Comparison of ENCODE assay signal across 1 cellular context in the genomic region with DNA sequence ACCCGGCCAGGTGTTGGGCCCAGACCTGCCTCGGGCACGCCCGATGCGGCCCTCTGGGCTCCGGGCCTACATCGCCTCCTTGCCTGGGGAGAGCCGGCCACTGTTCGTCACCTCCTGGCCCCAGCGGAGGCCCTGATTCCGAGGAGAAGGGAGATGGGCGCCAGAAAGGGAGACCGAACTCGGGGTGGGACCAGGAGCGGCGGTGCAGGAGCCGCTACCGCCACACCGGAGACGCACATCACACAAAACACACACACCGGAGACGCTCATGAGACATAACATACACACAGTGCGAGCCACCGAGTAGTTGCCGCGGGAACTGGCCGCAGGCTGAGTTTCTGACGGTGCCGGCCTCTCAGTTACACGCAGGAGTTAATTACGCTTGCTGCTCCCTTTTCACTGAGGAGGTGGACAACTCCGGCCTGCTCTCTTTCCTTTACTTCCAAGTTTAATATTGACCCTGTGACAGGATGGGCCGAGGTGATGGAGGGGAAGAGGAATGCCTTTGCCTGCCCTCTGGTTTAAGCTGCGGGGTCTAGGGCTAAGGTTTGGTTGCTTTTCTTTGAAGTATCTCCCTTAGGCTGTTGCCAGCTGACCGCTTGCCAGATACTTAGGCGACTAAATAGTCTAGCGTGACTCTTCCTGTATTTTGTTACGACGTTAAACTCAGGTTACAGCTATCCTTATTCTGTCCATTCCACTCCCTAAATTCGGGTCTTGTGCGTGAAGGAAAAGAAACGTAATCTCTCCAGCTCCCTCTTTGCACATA.
TF ChIP-seq lines count a peak whose summit lies in the region.

No MANE protein-coding gene starts in this region.

TF ChIP-seq in HepG2, 621 proteins besides CTCF, POLR2A, EP300 and RAD21 (continued from another document and continues in another):
- TF ChIP-seq ZNF232 (CRISPR knock-in tag; IDR thresholded peaks at IDR 0.05; ENCODE audit: borderline replicate concordance) (peak; percentile 58; the same call in 1 of the 2 replicates), ETV6 (CRISPR knock-in tag; conservative IDR thresholded peaks at IDR 0.05) (no peak), ATF7-NPFF (CRISPR knock-in tag; IDR thresholded peaks at IDR 0.05; ENCODE audit: low read depth) (no peak), ZKSCAN1 (IDR thresholded peaks at IDR 0.05; ENCODE audit: low read length) (no peak), RFX3 (CRISPR knock-in tag; IDR thresholded peaks at IDR 0.05) (no peak), ZNF790 (CRISPR knock-in tag; IDR thresholded peaks at IDR 0.05; ENCODE audit: borderline replicate concordance) (peak; percentile 78; the same call in 1 of the 2 replicates), CHCHD3 (CRISPR knock-in tag; IDR thresholded peaks at IDR 0.05) (0 out of 2 replicates have a peak, but pooled peaks have one; percentile 53), IRX3 (CRISPR knock-in tag; IDR thresholded peaks at IDR 0.05; ENCODE audit: borderline replicate concordance, low read depth) (peak; percentile 74), MTA3 (CRISPR knock-in tag; IDR thresholded peaks at IDR 0.05) (no peak), SMYD3 (CRISPR knock-in tag; IDR thresholded peaks at IDR 0.05) (no peak), CEBPG (CRISPR knock-in tag; IDR thresholded peaks at IDR 0.05) (no peak), ZNF709 (CRISPR knock-in tag; IDR thresholded peaks at IDR 0.05) (no peak), NBN (conservative IDR thresholded peaks at IDR 0.05) (no peak), ETV5 (CRISPR knock-in tag; IDR thresholded peaks at IDR 0.05; ENCODE audit: borderline replicate concordance) (no peak), NKX3-1 (CRISPR knock-in tag; IDR thresholded peaks at IDR 0.05) (0 out of 2 replicates have a peak, but pooled peaks have one; percentile 62), SMAD9 (CRISPR knock-in tag; IDR thresholded peaks at IDR 0.05) (no peak), ZNF672 (CRISPR knock-in tag; IDR thresholded peaks at IDR 0.05) (no peak)
- TF ChIP-seq, protein P1, sequence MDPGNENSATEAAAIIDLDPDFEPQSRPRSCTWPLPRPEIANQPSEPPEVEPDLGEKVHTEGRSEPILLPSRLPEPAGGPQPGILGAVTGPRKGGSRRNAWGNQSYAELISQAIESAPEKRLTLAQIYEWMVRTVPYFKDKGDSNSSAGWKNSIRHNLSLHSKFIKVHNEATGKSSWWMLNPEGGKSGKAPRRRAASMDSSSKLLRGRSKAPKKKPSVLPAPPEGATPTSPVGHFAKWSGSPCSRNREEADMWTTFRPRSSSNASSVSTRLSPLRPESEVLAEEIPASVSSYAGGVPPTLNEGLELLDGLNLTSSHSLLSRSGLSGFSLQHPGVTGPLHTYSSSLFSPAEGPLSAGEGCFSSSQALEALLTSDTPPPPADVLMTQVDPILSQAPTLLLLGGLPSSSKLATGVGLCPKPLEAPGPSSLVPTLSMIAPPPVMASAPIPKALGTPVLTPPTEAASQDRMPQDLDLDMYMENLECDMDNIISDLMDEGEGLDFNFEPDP (CRISPR knock-in tag; conservative IDR thresholded peaks at IDR 0.05): 0 out of 2 replicates have a peak, but pooled peaks have one; percentile 87
- TF ChIP-seq, protein P2, sequence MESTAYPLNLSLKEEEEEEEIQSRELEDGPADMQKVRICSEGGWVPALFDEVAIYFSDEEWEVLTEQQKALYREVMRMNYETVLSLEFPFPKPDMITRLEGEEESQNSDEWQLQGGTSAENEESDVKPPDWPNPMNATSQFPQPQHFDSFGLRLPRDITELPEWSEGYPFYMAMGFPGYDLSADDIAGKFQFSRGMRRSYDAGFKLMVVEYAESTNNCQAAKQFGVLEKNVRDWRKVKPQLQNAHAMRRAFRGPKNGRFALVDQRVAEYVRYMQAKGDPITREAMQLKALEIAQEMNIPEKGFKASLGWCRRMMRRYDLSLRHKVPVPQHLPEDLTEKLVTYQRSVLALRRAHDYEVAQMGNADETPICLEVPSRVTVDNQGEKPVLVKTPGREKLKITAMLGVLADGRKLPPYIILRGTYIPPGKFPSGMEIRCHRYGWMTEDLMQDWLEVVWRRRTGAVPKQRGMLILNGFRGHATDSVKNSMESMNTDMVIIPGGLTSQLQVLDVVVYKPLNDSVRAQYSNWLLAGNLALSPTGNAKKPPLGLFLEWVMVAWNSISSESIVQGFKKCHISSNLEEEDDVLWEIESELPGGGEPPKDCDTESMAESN (CRISPR knock-in tag; conservative IDR thresholded peaks at IDR 0.05): peak; percentile 56; the same call in 1 of the 2 replicates
- TF ChIP-seq, protein P3, sequence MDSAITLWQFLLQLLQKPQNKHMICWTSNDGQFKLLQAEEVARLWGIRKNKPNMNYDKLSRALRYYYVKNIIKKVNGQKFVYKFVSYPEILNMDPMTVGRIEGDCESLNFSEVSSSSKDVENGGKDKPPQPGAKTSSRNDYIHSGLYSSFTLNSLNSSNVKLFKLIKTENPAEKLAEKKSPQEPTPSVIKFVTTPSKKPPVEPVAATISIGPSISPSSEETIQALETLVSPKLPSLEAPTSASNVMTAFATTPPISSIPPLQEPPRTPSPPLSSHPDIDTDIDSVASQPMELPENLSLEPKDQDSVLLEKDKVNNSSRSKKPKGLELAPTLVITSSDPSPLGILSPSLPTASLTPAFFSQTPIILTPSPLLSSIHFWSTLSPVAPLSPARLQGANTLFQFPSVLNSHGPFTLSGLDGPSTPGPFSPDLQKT (CRISPR knock-in tag; IDR thresholded peaks at IDR 0.05; ENCODE audit: borderline replicate concordance): no peak
- TF ChIP-seq, protein P4, sequence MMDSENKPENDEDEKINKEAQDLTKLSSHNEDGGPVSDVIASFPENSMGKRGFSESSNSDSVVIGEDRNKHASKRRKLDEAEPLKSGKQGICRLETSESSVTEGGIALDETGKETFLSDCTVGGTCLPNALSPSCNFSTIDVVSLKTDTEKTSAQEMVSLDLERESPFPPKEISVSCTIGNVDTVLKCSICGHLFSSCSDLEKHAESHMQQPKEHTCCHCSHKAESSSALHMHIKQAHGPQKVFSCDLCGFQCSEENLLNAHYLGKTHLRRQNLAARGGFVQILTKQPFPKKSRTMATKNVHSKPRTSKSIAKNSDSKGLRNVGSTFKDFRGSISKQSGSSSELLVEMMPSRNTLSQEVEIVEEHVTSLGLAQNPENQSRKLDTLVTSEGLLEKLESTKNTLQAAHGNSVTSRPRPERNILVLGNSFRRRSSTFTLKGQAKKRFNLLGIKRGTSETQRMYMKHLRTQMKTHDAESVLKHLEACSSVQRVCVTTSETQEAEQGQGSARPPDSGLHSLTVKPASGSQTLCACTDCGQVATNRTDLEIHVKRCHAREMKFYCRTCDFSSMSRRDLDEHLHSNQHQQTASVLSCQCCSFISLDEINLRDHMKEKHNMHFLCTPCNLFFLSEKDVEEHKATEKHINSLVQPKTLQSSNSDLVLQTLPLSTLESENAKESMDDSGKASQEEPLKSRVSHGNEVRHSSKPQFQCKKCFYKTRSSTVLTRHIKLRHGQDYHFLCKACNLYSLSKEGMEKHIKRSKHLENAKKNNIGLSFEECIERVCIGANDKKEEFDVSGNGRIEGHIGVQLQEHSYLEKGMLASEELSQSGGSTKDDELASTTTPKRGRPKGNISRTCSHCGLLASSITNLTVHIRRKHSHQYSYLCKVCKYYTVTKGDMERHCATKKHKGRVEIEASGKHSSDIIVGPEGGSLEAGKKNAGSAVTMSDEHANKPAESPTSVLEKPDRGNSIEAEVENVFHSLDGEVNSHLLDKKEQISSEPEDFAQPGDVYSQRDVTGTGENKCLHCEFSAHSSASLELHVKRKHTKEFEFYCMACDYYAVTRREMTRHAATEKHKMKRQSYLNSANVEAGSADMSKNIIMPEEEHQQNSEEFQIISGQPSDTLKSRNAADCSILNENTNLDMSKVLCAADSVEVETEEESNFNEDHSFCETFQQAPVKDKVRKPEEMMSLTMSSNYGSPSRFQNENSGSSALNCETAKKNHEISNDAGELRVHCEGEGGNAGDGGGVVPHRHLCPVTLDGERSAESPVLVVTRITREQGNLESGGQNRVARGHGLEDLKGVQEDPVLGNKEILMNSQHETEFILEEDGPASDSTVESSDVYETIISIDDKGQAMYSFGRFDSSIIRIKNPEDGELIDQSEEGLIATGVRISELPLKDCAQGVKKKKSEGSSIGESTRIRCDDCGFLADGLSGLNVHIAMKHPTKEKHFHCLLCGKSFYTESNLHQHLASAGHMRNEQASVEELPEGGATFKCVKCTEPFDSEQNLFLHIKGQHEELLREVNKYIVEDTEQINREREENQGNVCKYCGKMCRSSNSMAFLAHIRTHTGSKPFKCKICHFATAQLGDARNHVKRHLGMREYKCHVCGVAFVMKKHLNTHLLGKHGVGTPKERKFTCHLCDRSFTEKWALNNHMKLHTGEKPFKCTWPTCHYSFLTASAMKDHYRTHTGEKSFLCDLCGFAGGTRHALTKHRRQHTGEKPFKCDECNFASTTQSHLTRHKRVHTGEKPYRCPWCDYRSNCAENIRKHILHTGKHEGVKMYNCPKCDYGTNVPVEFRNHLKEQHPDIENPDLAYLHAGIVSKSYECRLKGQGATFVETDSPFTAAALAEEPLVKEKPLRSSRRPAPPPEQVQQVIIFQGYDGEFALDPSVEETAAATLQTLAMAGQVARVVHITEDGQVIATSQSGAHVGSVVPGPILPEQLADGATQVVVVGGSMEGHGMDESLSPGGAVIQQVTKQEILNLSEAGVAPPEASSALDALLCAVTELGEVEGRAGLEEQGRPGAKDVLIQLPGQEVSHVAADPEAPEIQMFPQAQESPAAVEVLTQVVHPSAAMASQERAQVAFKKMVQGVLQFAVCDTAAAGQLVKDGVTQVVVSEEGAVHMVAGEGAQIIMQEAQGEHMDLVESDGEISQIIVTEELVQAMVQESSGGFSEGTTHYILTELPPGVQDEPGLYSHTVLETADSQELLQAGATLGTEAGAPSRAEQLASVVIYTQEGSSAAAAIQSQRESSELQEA (CRISPR knock-in tag; IDR thresholded peaks at IDR 0.05; ENCODE audit: not compliant biosample characterization): peak; percentile 51
- TF ChIP-seq, protein P5, sequence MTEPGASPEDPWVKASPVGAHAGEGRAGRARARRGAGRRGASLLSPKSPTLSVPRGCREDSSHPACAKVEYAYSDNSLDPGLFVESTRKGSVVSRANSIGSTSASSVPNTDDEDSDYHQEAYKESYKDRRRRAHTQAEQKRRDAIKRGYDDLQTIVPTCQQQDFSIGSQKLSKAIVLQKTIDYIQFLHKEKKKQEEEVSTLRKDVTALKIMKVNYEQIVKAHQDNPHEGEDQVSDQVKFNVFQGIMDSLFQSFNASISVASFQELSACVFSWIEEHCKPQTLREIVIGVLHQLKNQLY (CRISPR knock-in tag; IDR thresholded peaks at IDR 0.05): no peak
- TF ChIP-seq, protein P6, sequence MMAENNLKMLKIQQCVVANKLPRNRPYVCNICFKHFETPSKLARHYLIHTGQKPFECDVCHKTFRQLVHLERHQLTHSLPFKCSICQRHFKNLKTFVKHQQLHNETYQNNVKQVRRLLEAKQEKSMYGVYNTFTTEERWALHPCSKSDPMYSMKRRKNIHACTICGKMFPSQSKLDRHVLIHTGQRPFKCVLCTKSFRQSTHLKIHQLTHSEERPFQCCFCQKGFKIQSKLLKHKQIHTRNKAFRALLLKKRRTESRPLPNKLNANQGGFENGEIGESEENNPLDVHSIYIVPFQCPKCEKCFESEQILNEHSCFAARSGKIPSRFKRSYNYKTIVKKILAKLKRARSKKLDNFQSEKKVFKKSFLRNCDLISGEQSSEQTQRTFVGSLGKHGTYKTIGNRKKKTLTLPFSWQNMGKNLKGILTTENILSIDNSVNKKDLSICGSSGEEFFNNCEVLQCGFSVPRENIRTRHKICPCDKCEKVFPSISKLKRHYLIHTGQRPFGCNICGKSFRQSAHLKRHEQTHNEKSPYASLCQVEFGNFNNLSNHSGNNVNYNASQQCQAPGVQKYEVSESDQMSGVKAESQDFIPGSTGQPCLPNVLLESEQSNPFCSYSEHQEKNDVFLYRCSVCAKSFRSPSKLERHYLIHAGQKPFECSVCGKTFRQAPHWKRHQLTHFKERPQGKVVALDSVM (CRISPR knock-in tag; IDR thresholded peaks at IDR 0.05): no peak
- TF ChIP-seq, protein P7, sequence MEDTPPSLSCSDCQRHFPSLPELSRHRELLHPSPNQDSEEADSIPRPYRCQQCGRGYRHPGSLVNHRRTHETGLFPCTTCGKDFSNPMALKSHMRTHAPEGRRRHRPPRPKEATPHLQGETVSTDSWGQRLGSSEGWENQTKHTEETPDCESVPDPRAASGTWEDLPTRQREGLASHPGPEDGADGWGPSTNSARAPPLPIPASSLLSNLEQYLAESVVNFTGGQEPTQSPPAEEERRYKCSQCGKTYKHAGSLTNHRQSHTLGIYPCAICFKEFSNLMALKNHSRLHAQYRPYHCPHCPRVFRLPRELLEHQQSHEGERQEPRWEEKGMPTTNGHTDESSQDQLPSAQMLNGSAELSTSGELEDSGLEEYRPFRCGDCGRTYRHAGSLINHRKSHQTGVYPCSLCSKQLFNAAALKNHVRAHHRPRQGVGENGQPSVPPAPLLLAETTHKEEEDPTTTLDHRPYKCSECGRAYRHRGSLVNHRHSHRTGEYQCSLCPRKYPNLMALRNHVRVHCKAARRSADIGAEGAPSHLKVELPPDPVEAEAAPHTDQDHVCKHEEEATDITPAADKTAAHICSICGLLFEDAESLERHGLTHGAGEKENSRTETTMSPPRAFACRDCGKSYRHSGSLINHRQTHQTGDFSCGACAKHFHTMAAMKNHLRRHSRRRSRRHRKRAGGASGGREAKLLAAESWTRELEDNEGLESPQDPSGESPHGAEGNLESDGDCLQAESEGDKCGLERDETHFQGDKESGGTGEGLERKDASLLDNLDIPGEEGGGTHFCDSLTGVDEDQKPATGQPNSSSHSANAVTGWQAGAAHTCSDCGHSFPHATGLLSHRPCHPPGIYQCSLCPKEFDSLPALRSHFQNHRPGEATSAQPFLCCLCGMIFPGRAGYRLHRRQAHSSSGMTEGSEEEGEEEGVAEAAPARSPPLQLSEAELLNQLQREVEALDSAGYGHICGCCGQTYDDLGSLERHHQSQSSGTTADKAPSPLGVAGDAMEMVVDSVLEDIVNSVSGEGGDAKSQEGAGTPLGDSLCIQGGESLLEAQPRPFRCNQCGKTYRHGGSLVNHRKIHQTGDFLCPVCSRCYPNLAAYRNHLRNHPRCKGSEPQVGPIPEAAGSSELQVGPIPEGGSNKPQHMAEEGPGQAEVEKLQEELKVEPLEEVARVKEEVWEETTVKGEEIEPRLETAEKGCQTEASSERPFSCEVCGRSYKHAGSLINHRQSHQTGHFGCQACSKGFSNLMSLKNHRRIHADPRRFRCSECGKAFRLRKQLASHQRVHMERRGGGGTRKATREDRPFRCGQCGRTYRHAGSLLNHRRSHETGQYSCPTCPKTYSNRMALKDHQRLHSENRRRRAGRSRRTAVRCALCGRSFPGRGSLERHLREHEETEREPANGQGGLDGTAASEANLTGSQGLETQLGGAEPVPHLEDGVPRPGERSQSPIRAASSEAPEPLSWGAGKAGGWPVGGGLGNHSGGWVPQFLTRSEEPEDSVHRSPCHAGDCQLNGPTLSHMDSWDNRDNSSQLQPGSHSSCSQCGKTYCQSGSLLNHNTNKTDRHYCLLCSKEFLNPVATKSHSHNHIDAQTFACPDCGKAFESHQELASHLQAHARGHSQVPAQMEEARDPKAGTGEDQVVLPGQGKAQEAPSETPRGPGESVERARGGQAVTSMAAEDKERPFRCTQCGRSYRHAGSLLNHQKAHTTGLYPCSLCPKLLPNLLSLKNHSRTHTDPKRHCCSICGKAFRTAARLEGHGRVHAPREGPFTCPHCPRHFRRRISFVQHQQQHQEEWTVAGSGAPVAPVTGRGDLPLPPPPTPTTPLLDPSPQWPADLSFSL (CRISPR knock-in tag; IDR thresholded peaks at IDR 0.05): peak; percentile 78
- TF ChIP-seq, protein P8, sequence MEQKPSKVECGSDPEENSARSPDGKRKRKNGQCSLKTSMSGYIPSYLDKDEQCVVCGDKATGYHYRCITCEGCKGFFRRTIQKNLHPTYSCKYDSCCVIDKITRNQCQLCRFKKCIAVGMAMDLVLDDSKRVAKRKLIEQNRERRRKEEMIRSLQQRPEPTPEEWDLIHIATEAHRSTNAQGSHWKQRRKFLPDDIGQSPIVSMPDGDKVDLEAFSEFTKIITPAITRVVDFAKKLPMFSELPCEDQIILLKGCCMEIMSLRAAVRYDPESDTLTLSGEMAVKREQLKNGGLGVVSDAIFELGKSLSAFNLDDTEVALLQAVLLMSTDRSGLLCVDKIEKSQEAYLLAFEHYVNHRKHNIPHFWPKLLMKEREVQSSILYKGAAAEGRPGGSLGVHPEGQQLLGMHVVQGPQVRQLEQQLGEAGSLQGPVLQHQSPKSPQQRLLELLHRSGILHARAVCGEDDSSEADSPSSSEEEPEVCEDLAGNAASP (CRISPR knock-in tag; IDR thresholded peaks at IDR 0.05; ENCODE audit: borderline replicate concordance): 0 out of 2 replicates have a peak, but pooled peaks have one; percentile 2
